Comparison of ENCODE assay signal across 23 cellular contexts in genomic region chr3:18382760-18383369, GRCh38. TPM values are rescaled to one million over a fixed set of nuclear protein-coding genes. Genes with fewer than 3 reads are reported as not detected.
DNase-seq lines count a peak whose midpoint lies in the region; ATAC-seq, FAIRE-seq and TF ChIP-seq lines count a peak whose summit lies in the region.
"Had no signal": no experiment of that assay in that cellular context is flagged by ENCODE, and none has a peak within 500 bp of the region (broad histone marks: within the 10 kb centered on the region; RNA-seq: fewer than 3 reads in every experiment).

No MANE protein-coding gene starts in this region.

- POLR2A ChIA-PET in CD8-positive, alpha-beta T cell (lab: Charles Lee) = no interaction called here

- no peak overlapping the region for H3K27ac ChIP-seq in CD4-positive, CD25-positive, alpha-beta regulatory T cell (ENCODE audit: insufficient read depth, low read length, poor library complexity, severe bottlenecking)
- H3K27ac ChIP-seq in CD8-positive, alpha-beta T cell (ENCODE audit: low read depth, low read length) = no peak overlapping the region
- H3K27ac ChIP-seq: gastrocnemius medialis, neural progenitor cell, sigmoid colon, WERI-Rb-1 had no signal

- H3K27me3 Mint-ChIP-seq in CD4-positive, CD25-positive, alpha-beta regulatory T cell = no peaks in the 10 kb centered on the region
- H3K27me3 Mint-ChIP-seq in CD8-positive, alpha-beta T cell (ENCODE audit: low read depth) = no peaks in the 10 kb centered on the region
- no peaks in the 10 kb centered on the region for H3K27me3 Mint-ChIP-seq in activated T-helper 1 cell treated with anti-CD3 and anti-CD28 coated beads, Interleukin-12 subunit alpha, Interleukin-12 subunit beta, Interleukin-2, Interleukin-4 antibody, amounts not matched to agents 30 ng/mL and 10 ng/mL and 1 ng/mL, durations not matched to agents 14 hours and 24 hours and 36 hours (ENCODE audit: insufficient read depth)
- H3K27me3 Mint-ChIP-seq in immature natural killer cell (ENCODE audit: low read depth in 3 of 3) = no peaks in the 10 kb centered on the region
- H3K27me3 Mint-ChIP-seq: brain; CD8-positive, alpha-beta memory T cell had no signal

- no peak overlapping the region for H3K4me3 ChIP-seq in CD4-positive, CD25-positive, alpha-beta regulatory T cell (ENCODE audit: low read depth, low read length)
- no peak overlapping the region for H3K4me3 ChIP-seq in CD8-positive, alpha-beta T cell (ENCODE audit: low read depth, low read length)
- no peak overlapping the region for H3K4me3 ChIP-seq in BE2C (ENCODE audit: low read depth, low read length)
- H3K4me3 ChIP-seq: gastrocnemius medialis, GM12878, neural progenitor cell, sigmoid colon had no signal

- H3K9me3 ChIP-seq in CD4-positive, CD25-positive, alpha-beta regulatory T cell (ENCODE audit: control insufficient read depth in 2 of 2, low read length in 2 of 2) = no peaks in the 10 kb centered on the region
- H3K9me3 ChIP-seq in CD8-positive, alpha-beta T cell (ENCODE audit: low read length) = no peaks in the 10 kb centered on the region
- H3K9me3 ChIP-seq in BE2C = no peaks in the 10 kb centered on the region
- H3K9me3 ChIP-seq: gastrocnemius medialis, sigmoid colon had no signal

- CTCF ChIA-PET in CD8-positive, alpha-beta T cell (lab: Charles Lee) = interaction anchor here (1.0 kb wide), 1 partner anchor 13 kb away, joined by 3 read pairs; no protein-coding TSS in a partner anchor

- FAIRE-seq in GM12891 (lab: Jason Lieb, UNC) = no peak
- FAIRE-seq: GM12878, GM19239 had no signal

- H3K27me3 ChIP-seq in CD4-positive, CD25-positive, alpha-beta regulatory T cell (ENCODE audit: control insufficient read depth, insufficient read depth, low read length) = no peaks in the 10 kb centered on the region
- no peaks in the 10 kb centered on the region for H3K27me3 ChIP-seq in CD8-positive, alpha-beta T cell (ENCODE audit: insufficient read depth, low read length)
- no peaks in the 10 kb centered on the region for H3K27me3 ChIP-seq in BE2C
- H3K27me3 ChIP-seq: gastrocnemius medialis, neural progenitor cell, sigmoid colon had no signal

- H3K36me3 ChIP-seq in CD4-positive, CD25-positive, alpha-beta regulatory T cell (ENCODE audit: control insufficient read depth, insufficient read depth, low read length) = peaks cover 13% of the 10 kb centered on the region
- peaks cover 25% of the 10 kb centered on the region for H3K36me3 ChIP-seq in CD8-positive, alpha-beta T cell (ENCODE audit: insufficient read depth, low read length)
- no peaks in the 10 kb centered on the region for H3K36me3 ChIP-seq in BE2C
- H3K36me3 ChIP-seq: neural progenitor cell, WERI-Rb-1 had no signal

- DNase-seq in CD4-positive, CD25-positive, alpha-beta regulatory T cell = no peak
- no peak for DNase-seq in CD8-positive, alpha-beta T cell
- DNase-seq in activated T-helper 1 cell treated with anti-CD3 and anti-CD28 coated beads, Interleukin-12 subunit alpha, Interleukin-12 subunit beta, Interleukin-2, Interleukin-4 antibody, amounts not matched to agents 30 ng/mL and 10 ng/mL and 1 ng/mL, durations not matched to agents 14 hours and 24 hours and 36 hours (ENCODE audit: low spot score) = no peak
- DNase-seq in immature natural killer cell (no peak), GM12891 (ENCODE audit: insufficient read length, low spot score) (no peak), BE2C (no peak), DMS114 treated with DMSO at 0.1 percent for 48 hours (lab: John Stamatoyannopoulos, UW; ENCODE audit: unreplicated experiment) (no peak)
- DNase-seq: CD8-positive, alpha-beta memory T cell; effector CD8-positive, alpha-beta T cell; gastrocnemius medialis; hippocampal formation; KBM-7; NCI-H146; NCI-H2171; NCI-H524 treated with DMSO at 0.1 percent for 48 hours; RPMI8226; sigmoid colon; WERI-Rb-1 had no signal

- intact Hi-C loops in CD8-positive, alpha-beta T cell (cut with DNase I, micrococcal nuclease) = loop anchor here in 1 of 2 experiments (10.0 kb wide), 1 partner anchor 602 kb away; no protein-coding TSS in a partner anchor
- intact Hi-C loops in activated T-helper 1 cell treated with anti-CD3 and anti-CD28 coated beads, Interleukin-12 subunit alpha, Interleukin-12 subunit beta, Interleukin-2, Interleukin-4 antibody, amounts not matched to agents 30 ng/mL and 10 ng/mL and 1 ng/mL, durations not matched to agents 14 hours and 24 hours and 36 hours (cut with micrococcal nuclease) = loop anchor here (1.0 kb wide), 1 partner anchor 9 kb away; no protein-coding TSS in a partner anchor

- TF ChIP-seq POLR2A in GM12891 (IDR thresholded peaks at IDR 0.05; ENCODE audit: low read depth, low read length) = no peak

- H3K4me3 Mint-ChIP-seq in CD4-positive, CD25-positive, alpha-beta regulatory T cell = no peak overlapping the region
- peak overlapping the region; percentile 41 for H3K4me3 Mint-ChIP-seq in CD8-positive, alpha-beta T cell
- peak overlapping the region; percentile 7 for H3K4me3 Mint-ChIP-seq in activated T-helper 1 cell treated with anti-CD3 and anti-CD28 coated beads, Interleukin-12 subunit alpha, Interleukin-12 subunit beta, Interleukin-2, Interleukin-4 antibody, amounts not matched to agents 30 ng/mL and 10 ng/mL and 1 ng/mL, durations not matched to agents 14 hours and 24 hours and 36 hours
- H3K4me3 Mint-ChIP-seq in immature natural killer cell = no peak overlapping the region
- H3K4me3 Mint-ChIP-seq: brain; CD8-positive, alpha-beta memory T cell; neural progenitor cell had no signal

- peaks cover 17% of the 10 kb centered on the region for H3K36me3 Mint-ChIP-seq in CD4-positive, CD25-positive, alpha-beta regulatory T cell
- peaks cover 74% of the 10 kb centered on the region for H3K36me3 Mint-ChIP-seq in CD8-positive, alpha-beta T cell
- peaks cover 65% of the 10 kb centered on the region for H3K36me3 Mint-ChIP-seq in activated T-helper 1 cell treated with anti-CD3 and anti-CD28 coated beads, Interleukin-12 subunit alpha, Interleukin-12 subunit beta, Interleukin-2, Interleukin-4 antibody, amounts not matched to agents 30 ng/mL and 10 ng/mL and 1 ng/mL, durations not matched to agents 14 hours and 24 hours and 36 hours (ENCODE audit: low read depth)
- peaks cover 3 to 21% (median 18%) of the 10 kb centered on the region in 3 donors for H3K36me3 Mint-ChIP-seq in immature natural killer cell

- no peaks in the 10 kb centered on the region for H3K9me3 Mint-ChIP-seq in CD4-positive, CD25-positive, alpha-beta regulatory T cell
- no peaks in the 10 kb centered on the region for H3K9me3 Mint-ChIP-seq in CD8-positive, alpha-beta T cell
- no peaks in the 10 kb centered on the region for H3K9me3 Mint-ChIP-seq in activated T-helper 1 cell treated with anti-CD3 and anti-CD28 coated beads, Interleukin-12 subunit alpha, Interleukin-12 subunit beta, Interleukin-2, Interleukin-4 antibody, amounts not matched to agents 30 ng/mL and 10 ng/mL and 1 ng/mL, durations not matched to agents 14 hours and 24 hours and 36 hours
- H3K9me3 Mint-ChIP-seq in immature natural killer cell = no peaks in the 10 kb centered on the region
- H3K9me3 Mint-ChIP-seq: brain; CD8-positive, alpha-beta memory T cell; neural progenitor cell had no signal

- peaks cover 0 to 47% (median 13%) of the 10 kb centered on the region in 4 donors for H3K4me1 Mint-ChIP-seq in CD4-positive, CD25-positive, alpha-beta regulatory T cell
- peaks cover 79% of the 10 kb centered on the region for H3K4me1 Mint-ChIP-seq in CD8-positive, alpha-beta T cell (ENCODE audit: low read depth)
- peaks cover 77% of the 10 kb centered on the region for H3K4me1 Mint-ChIP-seq in activated T-helper 1 cell treated with anti-CD3 and anti-CD28 coated beads, Interleukin-12 subunit alpha, Interleukin-12 subunit beta, Interleukin-2, Interleukin-4 antibody, amounts not matched to agents 30 ng/mL and 10 ng/mL and 1 ng/mL, durations not matched to agents 14 hours and 24 hours and 36 hours (ENCODE audit: low read depth)
- H3K4me1 Mint-ChIP-seq in immature natural killer cell = peaks cover 21 to 63% of the 10 kb centered on the region in 2 donors

- peak overlapping the region in 2 of 3 donors; percentile 24 to 53 for H3K27ac Mint-ChIP-seq in CD4-positive, CD25-positive, alpha-beta regulatory T cell
- H3K27ac Mint-ChIP-seq in CD8-positive, alpha-beta T cell = peak overlapping the region; percentile 52
- peak overlapping the region; percentile 77 for H3K27ac Mint-ChIP-seq in activated T-helper 1 cell treated with anti-CD3 and anti-CD28 coated beads, Interleukin-12 subunit alpha, Interleukin-12 subunit beta, Interleukin-2, Interleukin-4 antibody, amounts not matched to agents 30 ng/mL and 10 ng/mL and 1 ng/mL, durations not matched to agents 14 hours and 24 hours and 36 hours
- peak overlapping the region in 5 of 6 donors; percentile 0 to 50 (median 3) for H3K27ac Mint-ChIP-seq in immature natural killer cell
- H3K27ac Mint-ChIP-seq: brain, neural progenitor cell had no signal

- ATAC-seq in CD4-positive, CD25-positive, alpha-beta regulatory T cell (ENCODE audit: low read depth in 2 of 2) = no peak
- no peak for ATAC-seq in CD8-positive, alpha-beta T cell
- ATAC-seq: esophagus mucosa, gastrocnemius medialis, GM12878 had no signal

- no peak for TF ChIP-seq CTCF in CD8-positive, alpha-beta T cell (IDR thresholded peaks at IDR 0.05)
- no peak for TF ChIP-seq CTCF in BE2C (IDR thresholded peaks at IDR 0.05; ENCODE audit: low read depth, low read length)

- H3K4me1 ChIP-seq in CD4-positive, CD25-positive, alpha-beta regulatory T cell (ENCODE audit: control insufficient read depth, insufficient read depth, low read length, poor library complexity, severe bottlenecking) = no peaks in the 10 kb centered on the region
- H3K4me1 ChIP-seq in CD8-positive, alpha-beta T cell (ENCODE audit: insufficient read depth, low read length) = peaks cover 59% of the 10 kb centered on the region
- H3K4me1 ChIP-seq in BE2C = no peaks in the 10 kb centered on the region; the same call in 1 of the 2 replicates
- H3K4me1 ChIP-seq: gastrocnemius medialis had no signal

TF ChIP-seq in GM12891, 5 proteins besides CTCF, POLR2A, EP300 and RAD21:
- TF ChIP-seq PAX5 (IDR thresholded peaks at IDR 0.05; ENCODE audit: insufficient read depth, low read length, severe bottlenecking) (no peak), POLR2AphosphoS5 (IDR thresholded peaks at IDR 0.05; ENCODE audit: low read depth, low read length) (no peak), POU2F2 (IDR thresholded peaks at IDR 0.05; ENCODE audit: low read depth, low read length) (no peak), TAF1 (IDR thresholded peaks at IDR 0.05; ENCODE audit: low read depth, low read length) (no peak), SPI1 (IDR thresholded peaks at IDR 0.05; ENCODE audit: low read depth, low read length) (no peak)

RNA-seq across cellular contexts. Expression of gene SATB1, which starts 42.3 kb away (rescaled TPM):
- 121 TPM for total RNA-seq in CD4-positive, CD25-positive, alpha-beta regulatory T cell
- 10 to 100 TPM; 31.8 to 75.9 (median 52.8) TPM for polyA plus RNA-seq in CD4-positive, CD25-positive, alpha-beta regulatory T cell
- 100 to 1,000 TPM; 333 to 346 TPM for total RNA-seq in CD8-positive, alpha-beta T cell
- total RNA-seq in activated T-helper 1 cell treated with anti-CD3 and anti-CD28 coated beads, Interleukin-12 subunit alpha, Interleukin-12 subunit beta, Interleukin-2, Interleukin-4 antibody, amounts not matched to agents 30 ng/mL and 10 ng/mL and 1 ng/mL, durations not matched to agents 14 hours and 24 hours and 36 hours = 679 and 686 TPM in 2 replicates
- 10 to 100 TPM; 42.7 to 100.0 (median 76.0) TPM for polyA plus RNA-seq in immature natural killer cell
- 0.32 TPM for polyA plus RNA-seq in GM12891 (2012; ENCODE audit: low read depth, missing spikeins)
- 3.2 TPM for polyA plus RNA-seq in BE2C (2012; ENCODE audit: insufficient read depth, insufficient read length, low read depth)

Comparison
In these comparisons a context has a peak if more than half of its experiments do, and no peak if none do; other contexts are left out.
1. H3K27ac Mint-ChIP-seq: peak in every context shown above with its lines; median percentile 77 in activated T-helper 1 cell treated with anti-CD3 and anti-CD28 coated beads, Interleukin-12 subunit alpha, Interleukin-12 subunit beta, Interleukin-2, Interleukin-4 antibody, amounts not matched to agents 30 ng/mL and 10 ng/mL and 1 ng/mL, durations not matched to agents 14 hours and 24 hours and 36 hours; 52 in CD8-positive, alpha-beta T cell; 38 in CD4-positive, CD25-positive, alpha-beta regulatory T cell; 3 in immature natural killer cell.
2. H3K4me3 Mint-ChIP-seq: peak in CD8-positive, alpha-beta T cell (single experiment) and activated T-helper 1 cell treated with anti-CD3 and anti-CD28 coated beads, Interleukin-12 subunit alpha, Interleukin-12 subunit beta, Interleukin-2, Interleukin-4 antibody, amounts not matched to agents 30 ng/mL and 10 ng/mL and 1 ng/mL, durations not matched to agents 14 hours and 24 hours and 36 hours (single experiment); none in CD4-positive, CD25-positive, alpha-beta regulatory T cell (0 of 4) and immature natural killer cell (0 of 5).